ENCODE assay signal across 8 cellular contexts in the genomic region with DNA sequence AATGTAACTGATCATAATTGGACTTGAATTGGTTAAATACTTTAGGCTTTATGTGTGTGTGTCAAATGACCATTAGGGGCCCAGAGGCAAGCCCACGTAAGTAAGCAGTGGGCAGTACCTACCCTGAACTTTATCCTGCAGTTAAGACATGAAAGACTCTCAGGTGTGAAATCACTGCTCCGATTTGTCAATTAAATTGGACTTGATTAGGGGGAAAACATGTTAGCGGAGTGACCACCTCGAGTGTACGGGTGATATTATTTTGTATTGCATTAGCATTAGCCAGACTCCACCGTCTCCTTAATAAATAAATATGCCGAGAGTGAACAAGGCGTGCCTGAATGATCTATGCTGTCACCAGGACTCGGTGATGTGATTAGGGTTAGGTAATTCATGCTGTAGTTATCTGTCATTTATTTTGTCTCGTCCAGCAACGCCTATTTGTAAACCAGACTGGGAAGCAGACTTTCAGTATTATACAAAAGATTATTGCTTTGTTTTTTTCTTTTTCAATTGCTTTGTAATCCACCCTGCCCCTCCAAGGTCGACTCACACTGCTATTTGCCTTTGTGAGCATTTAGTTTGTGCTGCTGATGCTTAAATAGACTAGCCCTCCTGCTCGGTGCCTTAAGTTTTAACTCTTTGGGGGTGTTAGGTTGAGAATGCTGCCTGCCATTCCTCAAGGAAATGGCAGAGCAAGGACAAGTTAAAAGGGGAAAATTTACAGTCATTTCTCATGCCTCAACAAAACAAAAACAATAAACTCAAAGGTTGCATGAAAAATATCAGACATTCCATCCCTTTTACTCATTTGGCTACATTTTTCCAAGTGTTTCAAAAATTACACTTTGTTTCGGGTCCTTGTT. TPM values are rescaled to one million over a fixed set of nuclear protein-coding genes. Genes with fewer than 3 reads are reported as not detected.
A peak's percentile ranks its signal among the peaks of the same experiment; 100 is the strongest.
DNase-seq lines count a peak whose midpoint lies in the region; ATAC-seq and TF ChIP-seq lines count a peak whose summit lies in the region.

No MANE protein-coding gene starts in this region.

- 15 to 62% methylated on average over 4 to 6 of the region's 14 CpGs for WGBS in mesodermal cell (ENCODE audit: insufficient coverage in 2 of 2), 2 experiments

- H3K9me3 ChIP-seq in breast epithelium = no peaks in the 10 kb centered on the region
- H3K9me3 ChIP-seq in mesodermal cell (ENCODE audit: control insufficient read depth, low read length) = no peaks in the 10 kb centered on the region

- H3K27ac ChIP-seq in breast epithelium = peak overlapping the region; percentile 88 to 94
- H3K27ac ChIP-seq in mesodermal cell (ENCODE audit: low read depth, low read length, severe bottlenecking) = peak overlapping the region; percentile 95

- POLR2A ChIA-PET in AG04449 (lab: Yijun Ruan, JAX) = no interaction called here

- no peak for DNase-seq in AG04449 (ENCODE audit: low read depth, low spot score)
- DNase-seq in HFF-Myc (ENCODE audit: extremely low read depth, low read depth) = no peak
- no peak for DNase-seq in breast epithelium (ENCODE audit: low spot score in 2 of 2)
- no peak for DNase-seq in DMS114 treated with DMSO at 0.1 percent for 48 hours (lab: John Stamatoyannopoulos, UW; ENCODE audit: unreplicated experiment)
- DNase-seq in NCI-H2107 (lab: John Stamatoyannopoulos, UW) = no peak
- DNase-seq in hepatic stellate cell (ENCODE audit: low spot score) = no peak

- CTCF ChIA-PET in AG04449 (lab: Yijun Ruan, JAX) = no interaction called here

- intact Hi-C loops in breast epithelium (cut with DNase I; ENCODE audit: low total_unique reads) = loop anchor here (5.0 kb wide), 1 partner anchor 475 kb away; no protein-coding TSS in a partner anchor

- no peaks in the 10 kb centered on the region for H3K4me1 ChIP-seq in breast epithelium
- H3K4me1 ChIP-seq in mesodermal cell (ENCODE audit: control insufficient read depth, insufficient read depth, low read length, poor library complexity, severe bottlenecking) = peaks cover 24% of the 10 kb centered on the region

- no peak for TF ChIP-seq POLR2A in breast epithelium (IDR thresholded peaks at IDR 0.05)

- TF ChIP-seq CTCF in AG04449 (IDR thresholded peaks at IDR 0.05; ENCODE audit: insufficient read depth, low read length, missing control alignments) (no peak), HFF-Myc (IDR thresholded peaks at IDR 0.05; ENCODE audit: low read depth, low read length, missing control alignments) (no peak), breast epithelium (IDR thresholded peaks at IDR 0.05) (no peak)

- H3K4me3 ChIP-seq in AG04449 (ENCODE audit: low read depth, low read length) (peak overlapping the region; percentile 78), HFF-Myc (replicated peaks; ENCODE audit: low read depth, low read length) (peak overlapping the region; percentile 72), breast epithelium (peak overlapping the region; percentile 61 to 81 (median 65)), mesodermal cell (ENCODE audit: extremely low read depth, insufficient read depth, low read length, poor library complexity, severe bottlenecking) (peak overlapping the region; percentile 71)

- no peaks in the 10 kb centered on the region for H3K36me3 ChIP-seq in breast epithelium
- no peaks in the 10 kb centered on the region for H3K36me3 ChIP-seq in mesodermal cell (ENCODE audit: control insufficient read depth, insufficient read depth, low read length)

- no peak for ATAC-seq in HG03342 (IDR thresholded peaks at IDR 0.05; ENCODE audit: unreplicated experiment)

- H3K27me3 ChIP-seq in breast epithelium = no peaks in the 10 kb centered on the region

RNA-seq across cellular contexts. Expression of gene RBMS3, which starts 1.8 kb away (rescaled TPM):
- 100 to 1,000 TPM in 2 of 3 donors, 10 to 100 TPM in 1; 48.4 to 117 (median 103) TPM for total RNA-seq in breast epithelium
- 26.3 TPM for polyA plus RNA-seq in mesodermal cell (2013, experiment 1 of 2)
- polyA plus RNA-seq in mesodermal cell (2013, experiment 2 of 2) = 24.8 TPM
